Comparison of ENCODE assay signal across 1 cellular context in the genomic region with DNA sequence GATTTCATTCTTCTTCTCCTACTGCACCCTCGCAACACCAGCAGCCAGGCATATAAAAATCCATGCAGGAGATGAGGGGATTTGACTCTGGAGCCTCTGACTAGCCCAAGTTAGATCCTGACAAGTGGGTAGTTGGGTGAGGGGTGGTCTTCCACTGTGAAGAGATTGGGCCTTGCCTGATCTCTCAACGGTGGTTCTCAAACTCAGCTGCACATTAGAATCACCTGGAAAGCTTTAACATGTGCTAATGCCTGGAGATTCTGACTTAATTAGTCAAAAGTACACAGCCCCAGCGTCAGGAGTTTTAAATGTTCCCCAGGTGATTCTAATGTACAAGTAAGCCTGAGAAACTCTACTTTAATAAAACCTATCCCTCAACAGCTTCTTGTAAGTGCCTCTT.
TF ChIP-seq lines count a peak whose summit lies in the region.

No MANE protein-coding gene starts in this region.

TF ChIP-seq in GM23338, 12 proteins besides CTCF, POLR2A, EP300 and RAD21 (continued from another document):
- no peak for TF ChIP-seq CREB1 (CRISPR knock-in tag; IDR thresholded peaks at IDR 0.05; ENCODE audit: low read depth)
- TF ChIP-seq JUNB (IDR thresholded peaks at IDR 0.05; ENCODE audit: unreplicated experiment): no peak
